ENCODE assay signal across 1 cellular context in the genomic region with DNA sequence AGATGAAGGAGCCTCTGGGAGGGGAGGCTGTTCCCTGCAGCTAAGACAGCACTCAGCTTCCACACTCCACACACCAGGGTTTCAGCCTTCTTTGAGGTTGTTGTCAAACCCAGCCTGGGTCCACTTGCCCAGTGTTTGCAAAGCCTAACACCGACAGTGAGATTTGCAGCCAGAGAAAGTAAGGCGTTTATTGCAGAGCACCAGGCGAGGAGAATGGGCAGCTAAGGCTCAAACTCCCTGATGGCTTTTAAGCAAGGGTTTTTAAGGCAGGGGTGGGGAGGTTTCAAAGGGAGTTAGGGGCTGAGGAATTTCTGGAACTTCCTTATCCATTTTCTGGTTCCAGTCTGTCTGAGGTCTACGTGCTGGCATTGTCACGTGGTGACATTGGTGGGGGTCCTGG.
TF ChIP-seq lines count a peak whose summit lies in the region.

No MANE protein-coding gene starts in this region.

TF ChIP-seq in GM12891, 5 proteins besides CTCF, POLR2A, EP300 and RAD21:
- TF ChIP-seq POLR2AphosphoS5 (IDR thresholded peaks at IDR 0.05; ENCODE audit: low read depth, low read length) (no peak; the same call in 1 of the 2 replicates), SPI1 (IDR thresholded peaks at IDR 0.05; ENCODE audit: low read depth, low read length) (no peak), POU2F2 (IDR thresholded peaks at IDR 0.05; ENCODE audit: low read depth, low read length) (no peak), PAX5 (IDR thresholded peaks at IDR 0.05; ENCODE audit: insufficient read depth, low read length, severe bottlenecking) (no peak), TAF1 (IDR thresholded peaks at IDR 0.05; ENCODE audit: low read depth, low read length) (no peak)
